ENCODE assay signal across 1 cellular context in the genomic region with DNA sequence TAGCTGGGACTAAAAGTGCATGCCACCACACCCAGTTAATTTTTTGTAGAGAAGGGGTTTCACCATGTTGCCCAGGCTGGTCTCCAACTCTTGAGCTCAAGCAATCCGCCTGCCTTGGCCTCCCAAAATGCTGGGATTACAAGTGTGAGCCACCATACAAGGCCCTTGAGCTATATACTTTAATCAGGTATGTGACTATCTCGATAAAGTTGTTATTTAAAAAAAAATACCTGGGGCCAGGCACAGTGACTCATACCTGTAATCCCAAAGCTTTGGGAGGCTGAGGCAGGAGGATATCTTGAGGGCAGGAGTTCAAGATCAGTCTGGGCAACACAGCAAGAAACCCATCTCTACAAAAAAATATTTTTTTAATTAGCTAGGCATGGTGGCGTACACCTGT.
TF ChIP-seq lines count a peak whose summit lies in the region.

No MANE protein-coding gene starts in this region.

TF ChIP-seq in IMR-90, 13 proteins besides CTCF, POLR2A, EP300 and RAD21:
- TF ChIP-seq MXI1 (IDR thresholded peaks at IDR 0.05; ENCODE audit: borderline replicate concordance, low read depth, low read length), result no peak
